Comparison of ENCODE assay signal across 19 cellular contexts in the genomic region with DNA sequence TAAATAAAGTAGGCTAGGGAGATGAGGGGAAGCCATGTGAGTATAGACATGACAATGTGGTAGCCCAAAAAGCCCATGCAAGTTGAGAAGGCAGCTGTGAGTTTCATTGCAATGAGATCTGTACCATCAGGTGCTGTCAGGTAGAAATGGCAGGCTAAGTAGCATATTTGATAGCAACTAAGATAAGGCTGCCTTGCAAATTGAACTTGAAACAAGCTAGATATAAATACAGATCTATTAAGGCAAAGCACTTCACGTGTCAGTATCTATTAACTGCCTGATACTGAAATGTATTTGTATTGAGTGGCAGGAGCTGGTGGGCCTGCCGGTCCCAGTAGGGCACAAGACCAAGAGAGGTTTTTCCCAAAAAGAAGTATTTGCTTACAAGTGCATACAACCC.
A peak's percentile ranks its signal among the peaks of the same experiment; 100 is the strongest.
DNase-seq lines count a peak whose midpoint lies in the region; TF ChIP-seq lines count a peak whose summit lies in the region.
"Had no signal": no experiment of that assay in that cellular context is flagged by ENCODE, and none has a peak within 500 bp of the region (broad histone marks: within the 10 kb centered on the region; RNA-seq: fewer than 3 reads in every experiment).

No MANE protein-coding gene starts in this region.

- no peaks in the 10 kb centered on the region for H3K27me3 Mint-ChIP-seq in endodermal cell (ENCODE audit: insufficient read depth)
- H3K27me3 Mint-ChIP-seq: B cell; CD4-positive, alpha-beta T cell had no signal

- peaks cover 3% of the 10 kb centered on the region for H3K9me3 Mint-ChIP-seq in endodermal cell

- H3K4me3 ChIP-seq in endodermal cell (ENCODE audit: low read length), result no peak overlapping the region
- H3K4me3 ChIP-seq: A549; BLaER1 treated with 17β-estradiol and CSF1 and Interleukin-3, amounts not matched to agents 10 nM and 100 nM; GM12878 had no signal

- peak; percentile 27 for DNase-seq in NCI-H2171 treated with DMSO at 0.1 percent for 48 hours (lab: John Stamatoyannopoulos, UW)
- DNase-seq in NCI-H2171 (lab: John Stamatoyannopoulos, UW), result no peak
- peak; percentile 1 for DNase-seq in NCI-H526 treated with DMSO at 0.1 percent for 48 hours (lab: John Stamatoyannopoulos, UW)
- DNase-seq in endodermal cell, result no peak
- DNase-seq in NCI-H748 treated with DMSO at 0.1 percent for 48 hours (lab: John Stamatoyannopoulos, UW), result no peak
- no peak for DNase-seq in GM03348 (ENCODE audit: low spot score)
- DNase-seq: AML-193; Caco-2; Calu3; CD4-positive, alpha-beta T cell; CD8-positive, alpha-beta T cell; DMS79 treated with DMSO at 0.1 percent for 48 hours; GF-D8 had no signal

- no peak for TF ChIP-seq CTCF in endodermal cell (conservative IDR thresholded peaks at IDR 0.05)

- no peak overlapping the region for H3K4me3 Mint-ChIP-seq in endodermal cell
- H3K4me3 Mint-ChIP-seq: B cell; CD4-positive, alpha-beta T cell; CD8-positive, alpha-beta T cell had no signal

- peak overlapping the region; percentile 23 for H3K27ac Mint-ChIP-seq in endodermal cell
- H3K27ac Mint-ChIP-seq: B cell; CD4-positive, alpha-beta T cell; CD8-positive, alpha-beta T cell had no signal

- H3K27ac ChIP-seq in endodermal cell (ENCODE audit: low read depth, low read length), result no peak overlapping the region
- H3K27ac ChIP-seq: 22Rv1; A549; BLaER1 treated with 17β-estradiol and CSF1 and Interleukin-3, amounts not matched to agents 10 nM and 100 nM; C4-2B had no signal

- no peaks in the 10 kb centered on the region for H3K27me3 ChIP-seq in endodermal cell (ENCODE audit: control insufficient read depth, insufficient read depth, low read length, poor library complexity, severe bottlenecking)
- H3K27me3 ChIP-seq: BLaER1 treated with 17β-estradiol and CSF1 and Interleukin-3, amounts not matched to agents 10 nM and 100 nM had no signal

- 80% methylated on average over 1 to 2 of the region's 2 CpGs for WGBS in endodermal cell (ENCODE audit: insufficient coverage in 1 of 2, insufficient read length in 1 of 2), 2 experiments

- H3K4me1 ChIP-seq in endodermal cell (ENCODE audit: control insufficient read depth, insufficient read depth, low read length), result peaks cover 7% of the 10 kb centered on the region
- H3K4me1 ChIP-seq: A549; BLaER1 treated with 17β-estradiol and CSF1 and Interleukin-3, amounts not matched to agents 10 nM and 100 nM; Caco-2 had no signal

- no peak overlapping the region for H3K9ac ChIP-seq in endodermal cell (ENCODE audit: extremely low read depth, low read length, poor library complexity, severe bottlenecking)
- H3K9ac ChIP-seq: BLaER1 treated with 17β-estradiol and CSF1 and Interleukin-3, amounts not matched to agents 10 nM and 100 nM had no signal

- H3K36me3 ChIP-seq in endodermal cell (ENCODE audit: control insufficient read depth, insufficient read depth, low read length), result no peaks in the 10 kb centered on the region
- H3K36me3 ChIP-seq: BLaER1 treated with 17β-estradiol and CSF1 and Interleukin-3, amounts not matched to agents 10 nM and 100 nM had no signal

- peaks cover 13% of the 10 kb centered on the region for H3K9me3 ChIP-seq in endodermal cell (ENCODE audit: control insufficient read depth, low read length)
- H3K9me3 ChIP-seq: A549, Caco-2 had no signal

- H3K36me3 Mint-ChIP-seq in endodermal cell (ENCODE audit: low read depth), result no peaks in the 10 kb centered on the region
- H3K36me3 Mint-ChIP-seq: CD8-positive, alpha-beta T cell had no signal

- H3K4me1 Mint-ChIP-seq in endodermal cell, result peaks cover 23% of the 10 kb centered on the region
- H3K4me1 Mint-ChIP-seq: B cell had no signal

Comparison
In these comparisons a context has a peak if more than half of its experiments do, and no peak if none do; other contexts are left out.
1. DNase-seq: peak in NCI-H2171 treated with DMSO at 0.1 percent for 48 hours (single experiment) and NCI-H526 treated with DMSO at 0.1 percent for 48 hours (single experiment); none in NCI-H2171 (single experiment), endodermal cell (single experiment), NCI-H748 treated with DMSO at 0.1 percent for 48 hours (single experiment) and GM03348 (single experiment).